In the genomic region with DNA sequence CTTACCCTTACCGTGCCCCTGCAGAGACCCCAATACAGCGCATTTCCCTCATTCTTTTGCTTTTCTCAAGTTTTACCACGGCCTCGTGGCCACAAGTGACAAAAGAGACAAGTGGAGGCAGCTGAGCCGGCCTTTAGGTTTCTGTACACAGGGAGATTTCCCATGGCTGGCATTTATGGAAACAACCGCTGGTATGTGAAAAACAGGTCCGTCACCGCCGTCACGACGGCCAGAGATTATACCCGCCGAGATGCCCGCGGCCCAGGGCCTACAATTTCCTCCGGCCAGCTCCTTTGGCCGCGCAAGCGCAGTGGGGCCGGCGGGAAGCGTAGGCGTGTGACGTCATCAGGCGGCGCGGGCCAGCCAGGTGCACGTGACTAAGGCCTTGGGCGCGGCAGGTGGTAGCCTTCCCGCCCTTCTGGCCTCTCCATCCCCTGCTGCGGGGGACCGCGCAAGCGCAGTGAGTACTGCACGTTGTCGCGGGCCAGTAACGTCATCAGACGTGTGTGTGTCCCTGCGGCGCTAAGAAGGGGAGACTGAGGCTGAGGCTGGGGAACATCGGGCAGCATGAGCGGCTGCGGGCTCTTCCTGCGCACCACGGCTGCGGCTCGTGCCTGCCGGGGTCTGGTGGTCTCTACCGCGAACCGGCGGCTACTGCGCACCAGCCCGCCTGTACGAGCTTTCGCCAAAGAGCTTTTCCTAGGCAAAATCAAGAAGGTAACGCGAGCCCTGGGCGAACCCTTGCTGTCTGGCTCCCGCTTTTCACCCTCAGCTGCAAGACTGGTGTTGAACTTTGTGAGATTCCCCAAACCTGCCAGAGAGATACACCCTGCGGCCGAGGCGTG, we compare ENCODE assay signal across 1 cellular context.
A peak's percentile ranks its signal among the peaks of the same experiment; 100 is the strongest.
TF ChIP-seq lines count a peak whose summit lies in the region.

A gene (plus strand): TSS at position 496 of the 845 bp plus-strand sequence. CDS start 72 bp downstream, at position 568.

TF ChIP-seq in K562, 482 proteins besides CTCF, POLR2A, EP300 and RAD21 (continued from another document and continues in another):
- TF ChIP-seq, protein P1, sequence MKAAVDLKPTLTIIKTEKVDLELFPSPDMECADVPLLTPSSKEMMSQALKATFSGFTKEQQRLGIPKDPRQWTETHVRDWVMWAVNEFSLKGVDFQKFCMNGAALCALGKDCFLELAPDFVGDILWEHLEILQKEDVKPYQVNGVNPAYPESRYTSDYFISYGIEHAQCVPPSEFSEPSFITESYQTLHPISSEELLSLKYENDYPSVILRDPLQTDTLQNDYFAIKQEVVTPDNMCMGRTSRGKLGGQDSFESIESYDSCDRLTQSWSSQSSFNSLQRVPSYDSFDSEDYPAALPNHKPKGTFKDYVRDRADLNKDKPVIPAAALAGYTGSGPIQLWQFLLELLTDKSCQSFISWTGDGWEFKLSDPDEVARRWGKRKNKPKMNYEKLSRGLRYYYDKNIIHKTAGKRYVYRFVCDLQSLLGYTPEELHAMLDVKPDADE (conservative IDR thresholded peaks at IDR 0.05; ENCODE audit: control insufficient read depth, low read depth, low read length), result no peak
- peak; percentile 72; the same call in 1 of the 2 replicates for TF ChIP-seq RFX5 (IDR thresholded peaks at IDR 0.05; ENCODE audit: low read depth, low read length)
- peak; percentile 43 for TF ChIP-seq SMAD1 (IDR thresholded peaks at IDR 0.05; ENCODE audit: low read depth, low read length, partially characterized antibody)
- TF ChIP-seq, protein P2, sequence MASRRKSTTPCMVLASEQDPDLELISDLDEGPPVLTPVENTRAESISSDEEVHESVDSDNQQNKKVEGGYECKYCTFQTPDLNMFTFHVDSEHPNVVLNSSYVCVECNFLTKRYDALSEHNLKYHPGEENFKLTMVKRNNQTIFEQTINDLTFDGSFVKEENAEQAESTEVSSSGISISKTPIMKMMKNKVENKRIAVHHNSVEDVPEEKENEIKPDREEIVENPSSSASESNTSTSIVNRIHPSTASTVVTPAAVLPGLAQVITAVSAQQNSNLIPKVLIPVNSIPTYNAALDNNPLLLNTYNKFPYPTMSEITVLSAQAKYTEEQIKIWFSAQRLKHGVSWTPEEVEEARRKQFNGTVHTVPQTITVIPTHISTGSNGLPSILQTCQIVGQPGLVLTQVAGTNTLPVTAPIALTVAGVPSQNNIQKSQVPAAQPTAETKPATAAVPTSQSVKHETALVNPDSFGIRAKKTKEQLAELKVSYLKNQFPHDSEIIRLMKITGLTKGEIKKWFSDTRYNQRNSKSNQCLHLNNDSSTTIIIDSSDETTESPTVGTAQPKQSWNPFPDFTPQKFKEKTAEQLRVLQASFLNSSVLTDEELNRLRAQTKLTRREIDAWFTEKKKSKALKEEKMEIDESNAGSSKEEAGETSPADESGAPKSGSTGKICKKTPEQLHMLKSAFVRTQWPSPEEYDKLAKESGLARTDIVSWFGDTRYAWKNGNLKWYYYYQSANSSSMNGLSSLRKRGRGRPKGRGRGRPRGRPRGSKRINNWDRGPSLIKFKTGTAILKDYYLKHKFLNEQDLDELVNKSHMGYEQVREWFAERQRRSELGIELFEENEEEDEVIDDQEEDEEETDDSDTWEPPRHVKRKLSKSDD (conservative IDR thresholded peaks at IDR 0.05; ENCODE audit: low read length), result no peak
- TF ChIP-seq, protein P3, sequence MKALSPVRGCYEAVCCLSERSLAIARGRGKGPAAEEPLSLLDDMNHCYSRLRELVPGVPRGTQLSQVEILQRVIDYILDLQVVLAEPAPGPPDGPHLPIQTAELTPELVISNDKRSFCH (CRISPR knock-in tag; IDR thresholded peaks at IDR 0.05), result no peak
- TF ChIP-seq, protein P3 (tag; IDR thresholded peaks at IDR 0.05), result no peak
- TF ChIP-seq NBN (IDR thresholded peaks at IDR 0.05; ENCODE audit: low read depth), result peak; percentile 99
- TF ChIP-seq, protein P4, sequence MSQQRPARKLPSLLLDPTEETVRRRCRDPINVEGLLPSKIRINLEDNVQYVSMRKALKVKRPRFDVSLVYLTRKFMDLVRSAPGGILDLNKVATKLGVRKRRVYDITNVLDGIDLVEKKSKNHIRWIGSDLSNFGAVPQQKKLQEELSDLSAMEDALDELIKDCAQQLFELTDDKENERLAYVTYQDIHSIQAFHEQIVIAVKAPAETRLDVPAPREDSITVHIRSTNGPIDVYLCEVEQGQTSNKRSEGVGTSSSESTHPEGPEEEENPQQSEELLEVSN (IDR thresholded peaks at IDR 0.05; ENCODE audit: borderline replicate concordance in 1 of 2, extremely low read depth in 1 of 2, insufficient read depth in 1 of 2, insufficient read length in 1 of 2, low read depth in 1 of 2, low read length in 1 of 2, poor library complexity in 1 of 2, severe bottlenecking in 1 of 2), result peak; percentile 99
- no peak for TF ChIP-seq EHMT2 (IDR thresholded peaks at IDR 0.05)
- TF ChIP-seq, protein P5, sequence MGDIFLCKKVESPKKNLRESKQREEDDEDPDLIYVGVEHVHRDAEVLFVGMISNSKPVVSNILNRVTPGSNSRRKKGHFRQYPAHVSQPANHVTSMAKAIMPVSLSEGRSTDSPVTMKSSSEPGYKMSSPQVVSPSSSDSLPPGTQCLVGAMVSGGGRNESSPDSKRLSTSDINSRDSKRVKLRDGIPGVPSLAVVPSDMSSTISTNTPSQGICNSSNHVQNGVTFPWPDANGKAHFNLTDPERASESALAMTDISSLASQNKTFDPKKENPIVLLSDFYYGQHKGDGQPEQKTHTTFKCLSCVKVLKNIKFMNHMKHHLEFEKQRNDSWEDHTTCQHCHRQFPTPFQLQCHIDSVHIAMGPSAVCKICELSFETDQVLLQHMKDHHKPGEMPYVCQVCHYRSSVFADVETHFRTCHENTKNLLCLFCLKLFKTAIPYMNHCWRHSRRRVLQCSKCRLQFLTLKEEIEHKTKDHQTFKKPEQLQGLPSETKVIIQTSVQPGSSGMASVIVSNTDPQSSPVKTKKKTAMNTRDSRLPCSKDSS (IDR thresholded peaks at IDR 0.05; ENCODE audit: low read depth, partially characterized antibody), result no peak
- TF ChIP-seq, protein P6, sequence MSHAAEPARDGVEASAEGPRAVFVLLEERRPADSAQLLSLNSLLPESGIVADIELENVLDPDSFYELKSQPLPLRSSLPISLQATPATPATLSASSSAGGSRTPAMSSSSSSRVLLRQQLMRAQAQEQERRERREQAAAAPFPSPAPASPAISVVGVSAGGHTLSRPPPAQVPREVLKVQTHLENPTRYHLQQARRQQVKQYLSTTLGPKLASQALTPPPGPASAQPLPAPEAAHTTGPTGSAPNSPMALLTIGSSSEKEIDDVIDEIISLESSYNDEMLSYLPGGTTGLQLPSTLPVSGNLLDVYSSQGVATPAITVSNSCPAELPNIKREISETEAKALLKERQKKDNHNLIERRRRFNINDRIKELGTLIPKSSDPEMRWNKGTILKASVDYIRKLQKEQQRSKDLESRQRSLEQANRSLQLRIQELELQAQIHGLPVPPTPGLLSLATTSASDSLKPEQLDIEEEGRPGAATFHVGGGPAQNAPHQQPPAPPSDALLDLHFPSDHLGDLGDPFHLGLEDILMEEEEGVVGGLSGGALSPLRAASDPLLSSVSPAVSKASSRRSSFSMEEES (CRISPR knock-in tag; IDR thresholded peaks at IDR 0.05), result peak; percentile 97
- TF ChIP-seq TARDBP (IDR thresholded peaks at IDR 0.05), result no peak
- TF ChIP-seq, protein P7, sequence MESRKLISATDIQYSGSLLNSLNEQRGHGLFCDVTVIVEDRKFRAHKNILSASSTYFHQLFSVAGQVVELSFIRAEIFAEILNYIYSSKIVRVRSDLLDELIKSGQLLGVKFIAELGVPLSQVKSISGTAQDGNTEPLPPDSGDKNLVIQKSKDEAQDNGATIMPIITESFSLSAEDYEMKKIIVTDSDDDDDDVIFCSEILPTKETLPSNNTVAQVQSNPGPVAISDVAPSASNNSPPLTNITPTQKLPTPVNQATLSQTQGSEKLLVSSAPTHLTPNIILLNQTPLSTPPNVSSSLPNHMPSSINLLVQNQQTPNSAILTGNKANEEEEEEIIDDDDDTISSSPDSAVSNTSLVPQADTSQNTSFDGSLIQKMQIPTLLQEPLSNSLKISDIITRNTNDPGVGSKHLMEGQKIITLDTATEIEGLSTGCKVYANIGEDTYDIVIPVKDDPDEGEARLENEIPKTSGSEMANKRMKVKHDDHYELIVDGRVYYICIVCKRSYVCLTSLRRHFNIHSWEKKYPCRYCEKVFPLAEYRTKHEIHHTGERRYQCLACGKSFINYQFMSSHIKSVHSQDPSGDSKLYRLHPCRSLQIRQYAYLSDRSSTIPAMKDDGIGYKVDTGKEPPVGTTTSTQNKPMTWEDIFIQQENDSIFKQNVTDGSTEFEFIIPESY (CRISPR knock-in tag; IDR thresholded peaks at IDR 0.05), result peak; percentile 89
- peak; percentile 85; the same call in 1 of the 2 replicates for TF ChIP-seq POLR2AphosphoS5 (IDR thresholded peaks at IDR 0.05; ENCODE audit: control insufficient read depth, insufficient read depth, low read depth, low read length)
- peak; percentile 83 for TF ChIP-seq SUPT5H (IDR thresholded peaks at IDR 0.05)
- TF ChIP-seq CREB1 (IDR thresholded peaks at IDR 0.05), result peak; percentile 98
- peak; percentile 100 for TF ChIP-seq CREB1 (CRISPR knock-in tag; IDR thresholded peaks at IDR 0.05)
- no peak for TF ChIP-seq RUNX1 (IDR thresholded peaks at IDR 0.05; ENCODE audit: low read depth)
- TF ChIP-seq ZNF324 (CRISPR knock-in tag; IDR thresholded peaks at IDR 0.05), result 0 out of 2 replicates have a peak, but pooled peaks have one; percentile 27
- TF ChIP-seq ETV6 (IDR thresholded peaks at IDR 0.05; ENCODE audit: borderline replicate concordance in 1 of 2, low read depth in 2 of 2, low read length in 1 of 2), result no peak
- no peak; the same call in 1 of the 2 replicates for TF ChIP-seq ETV6 (CRISPR knock-in tag; IDR thresholded peaks at IDR 0.05; ENCODE audit: borderline replicate concordance)
- TF ChIP-seq, protein P8, sequence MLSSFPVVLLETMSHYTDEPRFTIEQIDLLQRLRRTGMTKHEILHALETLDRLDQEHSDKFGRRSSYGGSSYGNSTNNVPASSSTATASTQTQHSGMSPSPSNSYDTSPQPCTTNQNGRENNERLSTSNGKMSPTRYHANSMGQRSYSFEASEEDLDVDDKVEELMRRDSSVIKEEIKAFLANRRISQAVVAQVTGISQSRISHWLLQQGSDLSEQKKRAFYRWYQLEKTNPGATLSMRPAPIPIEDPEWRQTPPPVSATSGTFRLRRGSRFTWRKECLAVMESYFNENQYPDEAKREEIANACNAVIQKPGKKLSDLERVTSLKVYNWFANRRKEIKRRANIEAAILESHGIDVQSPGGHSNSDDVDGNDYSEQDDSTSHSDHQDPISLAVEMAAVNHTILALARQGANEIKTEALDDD (IDR thresholded peaks at IDR 0.05), result no peak
- peak; percentile 88 for TF ChIP-seq PHF20 (IDR thresholded peaks at IDR 0.05; ENCODE audit: partially characterized antibody)
- TF ChIP-seq TAF7 (tag; IDR thresholded peaks at IDR 0.05), result 0 out of 2 replicates have a peak, but pooled peaks have one; percentile 37
- TF ChIP-seq TAF9B (IDR thresholded peaks at IDR 0.05; ENCODE audit: partially characterized antibody), result peak; percentile 74
- TF ChIP-seq, protein P9, sequence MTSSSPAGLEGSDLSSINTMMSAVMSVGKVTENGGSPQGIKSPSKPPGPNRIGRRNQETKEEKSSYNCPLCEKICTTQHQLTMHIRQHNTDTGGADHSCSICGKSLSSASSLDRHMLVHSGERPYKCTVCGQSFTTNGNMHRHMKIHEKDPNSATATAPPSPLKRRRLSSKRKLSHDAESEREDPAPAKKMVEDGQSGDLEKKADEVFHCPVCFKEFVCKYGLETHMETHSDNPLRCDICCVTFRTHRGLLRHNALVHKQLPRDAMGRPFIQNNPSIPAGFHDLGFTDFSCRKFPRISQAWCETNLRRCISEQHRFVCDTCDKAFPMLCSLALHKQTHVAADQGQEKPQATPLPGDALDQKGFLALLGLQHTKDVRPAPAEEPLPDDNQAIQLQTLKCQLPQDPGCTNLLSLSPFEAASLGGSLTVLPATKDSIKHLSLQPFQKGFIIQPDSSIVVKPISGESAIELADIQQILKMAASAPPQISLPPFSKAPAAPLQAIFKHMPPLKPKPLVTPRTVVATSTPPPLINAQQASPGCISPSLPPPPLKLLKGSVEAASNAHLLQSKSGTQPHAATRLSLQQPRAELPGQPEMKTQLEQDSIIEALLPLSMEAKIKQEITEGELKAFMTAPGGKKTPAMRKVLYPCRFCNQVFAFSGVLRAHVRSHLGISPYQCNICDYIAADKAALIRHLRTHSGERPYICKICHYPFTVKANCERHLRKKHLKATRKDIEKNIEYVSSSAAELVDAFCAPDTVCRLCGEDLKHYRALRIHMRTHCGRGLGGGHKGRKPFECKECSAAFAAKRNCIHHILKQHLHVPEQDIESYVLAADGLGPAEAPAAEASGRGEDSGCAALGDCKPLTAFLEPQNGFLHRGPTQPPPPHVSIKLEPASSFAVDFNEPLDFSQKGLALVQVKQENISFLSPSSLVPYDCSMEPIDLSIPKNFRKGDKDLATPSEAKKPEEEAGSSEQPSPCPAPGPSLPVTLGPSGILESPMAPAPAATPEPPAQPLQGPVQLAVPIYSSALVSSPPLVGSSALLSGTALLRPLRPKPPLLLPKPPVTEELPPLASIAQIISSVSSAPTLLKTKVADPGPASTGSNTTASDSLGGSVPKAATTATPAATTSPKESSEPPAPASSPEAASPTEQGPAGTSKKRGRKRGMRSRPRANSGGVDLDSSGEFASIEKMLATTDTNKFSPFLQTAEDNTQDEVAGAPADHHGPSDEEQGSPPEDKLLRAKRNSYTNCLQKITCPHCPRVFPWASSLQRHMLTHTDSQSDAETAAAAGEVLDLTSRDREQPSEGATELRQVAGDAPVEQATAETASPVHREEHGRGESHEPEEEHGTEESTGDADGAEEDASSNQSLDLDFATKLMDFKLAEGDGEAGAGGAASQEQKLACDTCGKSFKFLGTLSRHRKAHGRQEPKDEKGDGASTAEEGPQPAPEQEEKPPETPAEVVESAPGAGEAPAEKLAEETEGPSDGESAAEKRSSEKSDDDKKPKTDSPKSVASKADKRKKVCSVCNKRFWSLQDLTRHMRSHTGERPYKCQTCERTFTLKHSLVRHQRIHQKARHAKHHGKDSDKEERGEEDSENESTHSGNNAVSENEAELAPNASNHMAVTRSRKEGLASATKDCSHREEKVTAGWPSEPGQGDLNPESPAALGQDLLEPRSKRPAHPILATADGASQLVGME (CRISPR knock-in tag; IDR thresholded peaks at IDR 0.05), result no peak
- no peak for TF ChIP-seq ZNF121 (CRISPR knock-in tag; conservative IDR thresholded peaks at IDR 0.05)
- TF ChIP-seq TBP (optimal IDR thresholded peaks at IDR 0.05; ENCODE audit: low read depth, low read length), result peak; percentile 77
- peak; percentile 100 for TF ChIP-seq BHLHE40 (IDR thresholded peaks at IDR 0.05; ENCODE audit: low read length)
- TF ChIP-seq, protein P10, sequence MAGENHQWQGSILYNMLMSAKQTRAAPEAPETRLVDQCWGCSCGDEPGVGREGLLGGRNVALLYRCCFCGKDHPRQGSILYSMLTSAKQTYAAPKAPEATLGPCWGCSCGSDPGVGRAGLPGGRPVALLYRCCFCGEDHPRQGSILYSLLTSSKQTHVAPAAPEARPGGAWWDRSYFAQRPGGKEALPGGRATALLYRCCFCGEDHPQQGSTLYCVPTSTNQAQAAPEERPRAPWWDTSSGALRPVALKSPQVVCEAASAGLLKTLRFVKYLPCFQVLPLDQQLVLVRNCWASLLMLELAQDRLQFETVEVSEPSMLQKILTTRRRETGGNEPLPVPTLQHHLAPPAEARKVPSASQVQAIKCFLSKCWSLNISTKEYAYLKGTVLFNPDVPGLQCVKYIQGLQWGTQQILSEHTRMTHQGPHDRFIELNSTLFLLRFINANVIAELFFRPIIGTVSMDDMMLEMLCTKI (IDR thresholded peaks at IDR 0.05; ENCODE audit: partially characterized antibody), result no peak
- TF ChIP-seq POLR2B (IDR thresholded peaks at IDR 0.05; ENCODE audit: low read depth, partially characterized antibody), result peak; percentile 71
- TF ChIP-seq SRSF1 (IDR thresholded peaks at IDR 0.05; ENCODE audit: low read depth, low read length), result no peak
- TF ChIP-seq YY1 (IDR thresholded peaks at IDR 0.05; ENCODE audit: borderline replicate concordance in 1 of 3, control insufficient read depth in 1 of 3, extremely low read depth in 1 of 3, insufficient read depth in 3 of 3, insufficient read length in 1 of 3, insufficient replicate concordance in 2 of 3, low read depth in 1 of 3, low read length in 2 of 3), result peak in 2 of 3 experiments; percentile 7 to 17
